19 cellular contexts compared by ENCODE assay signal in the genomic region with DNA sequence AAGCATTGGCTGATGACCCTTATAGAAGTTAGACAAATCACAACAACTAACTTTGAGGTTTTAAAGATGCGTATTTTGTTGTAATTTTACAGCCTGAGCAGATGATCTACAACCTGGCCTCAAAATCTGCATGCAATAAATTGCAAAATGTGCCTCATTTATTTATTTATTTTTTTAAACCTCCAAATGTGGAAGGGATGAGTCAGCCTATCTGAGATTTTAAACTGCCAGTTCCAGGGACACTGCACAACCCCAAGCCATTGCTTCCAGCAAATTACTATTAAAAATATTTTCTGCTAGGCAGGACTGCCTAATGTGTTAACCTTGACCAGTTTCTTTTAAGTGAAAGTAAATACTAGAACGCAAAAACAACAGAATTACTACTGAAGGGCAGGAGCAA.
A peak's percentile ranks its signal among the peaks of the same experiment; 100 is the strongest.
DNase-seq lines count a peak whose midpoint lies in the region; ATAC-seq, FAIRE-seq and TF ChIP-seq lines count a peak whose summit lies in the region.
"Had no signal": no experiment of that assay in that cellular context is flagged by ENCODE, and none has a peak within 500 bp of the region (broad histone marks: within the 10 kb centered on the region; RNA-seq: fewer than 3 reads in every experiment).

No MANE protein-coding gene starts in this region.

- H3K4me1 Mint-ChIP-seq in HFFc6 (ENCODE audit: low read depth), result peaks cover 14% of the 10 kb centered on the region
- no peaks in the 10 kb centered on the region for H3K4me1 Mint-ChIP-seq in activated CD8-positive, alpha-beta memory T cell treated with anti-CD3 and anti-CD28 coated beads, Interleukin-2, amount 10 ng/mL, durations not matched to agents 7 days and 5 days
- H3K4me1 Mint-ChIP-seq: central memory CD8-positive, alpha-beta T cell; immature natural killer cell; neural crest cell; stimulated activated effector memory CD8-positive, alpha-beta T cell treated with anti-CD3 and anti-CD28 coated beads, Interleukin-12 subunit alpha, Interleukin-12 subunit beta, amount 100 ng/mL, for 72 hours had no signal

- no peaks in the 10 kb centered on the region; the same call in 1 of the 2 replicates for H3K27me3 Mint-ChIP-seq in HFFc6 (ENCODE audit: insufficient read depth)
- no peaks in the 10 kb centered on the region for H3K27me3 Mint-ChIP-seq in activated CD8-positive, alpha-beta memory T cell treated with anti-CD3 and anti-CD28 coated beads, Interleukin-2, amount 10 ng/mL, durations not matched to agents 7 days and 5 days
- H3K27me3 Mint-ChIP-seq: activated naive CD8-positive, alpha-beta T cell; central memory CD8-positive, alpha-beta T cell had no signal

- no peak overlapping the region for H3K27ac Mint-ChIP-seq in HFFc6
- H3K27ac Mint-ChIP-seq in activated CD8-positive, alpha-beta memory T cell treated with anti-CD3 and anti-CD28 coated beads, Interleukin-2, amount 10 ng/mL, durations not matched to agents 7 days and 5 days, result no peak overlapping the region
- H3K27ac Mint-ChIP-seq: activated naive CD8-positive, alpha-beta T cell; CD8-positive, alpha-beta T cell; immature natural killer cell; stimulated activated effector memory CD8-positive, alpha-beta T cell treated with anti-CD3 and anti-CD28 coated beads, Interleukin-12 subunit alpha, Interleukin-12 subunit beta, amount 100 ng/mL, for 72 hours; T-helper 2 cell treated with Interferon-gamma antibody and Interleukin-4, amounts not matched to agents 5 μg/mL and 100 μg/mL, for 36 hours had no signal

- no peaks in the 10 kb centered on the region for H3K4me1 ChIP-seq in pancreas

- CTCF ChIA-PET in activated CD8-positive, alpha-beta memory T cell treated with anti-CD3 and anti-CD28 coated beads, Interleukin-2, amount 10 ng/mL, durations not matched to agents 7 days and 5 days (lab: Charles Lee), result no interaction called here

- TF ChIP-seq CTCF in HFFc6 (IDR thresholded peaks at IDR 0.05), result no peak
- TF ChIP-seq CTCF in choroid plexus epithelial cell (conservative IDR thresholded peaks at IDR 0.05; ENCODE audit: low read depth, low read length), result no peak
- TF ChIP-seq CTCF in pancreas (IDR thresholded peaks at IDR 0.05), result no peak

- H3K4me3 ChIP-seq in choroid plexus epithelial cell (ENCODE audit: low read depth, low read length) (no peak overlapping the region), pancreas (no peak overlapping the region)

- no peak overlapping the region for H3K4me3 Mint-ChIP-seq in HFFc6
- no peak overlapping the region for H3K4me3 Mint-ChIP-seq in activated CD8-positive, alpha-beta memory T cell treated with anti-CD3 and anti-CD28 coated beads, Interleukin-2, amount 10 ng/mL, durations not matched to agents 7 days and 5 days
- H3K4me3 Mint-ChIP-seq: activated naive CD8-positive, alpha-beta T cell; CD8-positive, alpha-beta T cell; central memory CD8-positive, alpha-beta T cell; immature natural killer cell; neural crest cell; stimulated activated effector memory CD8-positive, alpha-beta T cell treated with anti-CD3 and anti-CD28 coated beads, Interleukin-12 subunit alpha, Interleukin-12 subunit beta, amount 100 ng/mL, for 72 hours; T-helper 2 cell treated with Interferon-gamma antibody and Interleukin-4, amounts not matched to agents 5 μg/mL and 100 μg/mL, for 36 hours had no signal

- peaks cover 6% of the 10 kb centered on the region; the same call in 1 of the 2 replicates for H3K9me3 Mint-ChIP-seq in HFFc6
- peaks cover 4% of the 10 kb centered on the region for H3K9me3 Mint-ChIP-seq in activated CD8-positive, alpha-beta memory T cell treated with anti-CD3 and anti-CD28 coated beads, Interleukin-2, amount 10 ng/mL, durations not matched to agents 7 days and 5 days (ENCODE audit: low read depth)

- no peaks in the 10 kb centered on the region for H3K9me3 ChIP-seq in pancreas

- ATAC-seq in pancreas, result peak in 3 of 4 donors; percentile 30 to 72 (median 70)
- no peak for ATAC-seq in activated CD8-positive, alpha-beta memory T cell treated with anti-CD3 and anti-CD28 coated beads, Interleukin-2, amount 10 ng/mL, durations not matched to agents 7 days and 5 days
- ATAC-seq: CD8-positive, alpha-beta T cell; stimulated activated effector memory CD8-positive, alpha-beta T cell treated with anti-CD3 and anti-CD28 coated beads, Interleukin-12 subunit alpha, Interleukin-12 subunit beta, amount 100 ng/mL, for 72 hours had no signal

- H3K27ac ChIP-seq in pancreas, result no peak overlapping the region
- H3K27ac ChIP-seq: HL-60 had no signal

- peak; percentile 17 for DNase-seq in DMS153 treated with DMSO at 0.1 percent for 48 hours (lab: John Stamatoyannopoulos, UW; ENCODE audit: unreplicated experiment)
- DNase-seq in HFFc6, result peak; percentile 32
- DNase-seq in choroid plexus epithelial cell (ENCODE audit: low read depth), result peak; percentile 67
- DNase-seq in pancreas, result no peak
- no peak for DNase-seq in stimulated activated naive CD4-positive, alpha-beta T cell treated with Interleukin-2 at 50 U/mL for 16 hours (lab: John Stamatoyannopoulos, UW)
- DNase-seq in NCI-H446 (lab: John Stamatoyannopoulos, UW), result no peak
- no peak for DNase-seq in activated CD8-positive, alpha-beta memory T cell treated with anti-CD3 and anti-CD28 coated beads, Interleukin-2, amount 10 ng/mL, durations not matched to agents 7 days and 5 days
- DNase-seq: CD8-positive, alpha-beta T cell; immature natural killer cell; Karpas-422; mammary epithelial cell; NCI-H2029; Right ventricle myocardium superior had no signal

- no peaks in the 10 kb centered on the region for H3K36me3 ChIP-seq in pancreas

- WGBS in pancreas, 2 donors, result 49 to 54% methylated on average over 2 of the region's 2 CpGs

- intact Hi-C loops in pancreas (cut with DNase I), result no loop called here

- no peaks in the 10 kb centered on the region for H3K36me3 Mint-ChIP-seq in HFFc6 (ENCODE audit: low read depth)
- H3K36me3 Mint-ChIP-seq in activated CD8-positive, alpha-beta memory T cell treated with anti-CD3 and anti-CD28 coated beads, Interleukin-2, amount 10 ng/mL, durations not matched to agents 7 days and 5 days, result no peaks in the 10 kb centered on the region
- H3K36me3 Mint-ChIP-seq: activated naive CD8-positive, alpha-beta T cell; CD8-positive, alpha-beta T cell; stimulated activated effector memory CD8-positive, alpha-beta T cell treated with anti-CD3 and anti-CD28 coated beads, Interleukin-12 subunit alpha, Interleukin-12 subunit beta, amount 100 ng/mL, for 72 hours had no signal

- no peaks in the 10 kb centered on the region for H3K27me3 ChIP-seq in pancreas

- no peak for FAIRE-seq in pancreas (lab: Jason Lieb, UNC)

Comparison
In these comparisons a context has a peak if more than half of its experiments do, and no peak if none do; other contexts are left out.
1. DNase-seq: peak in DMS153 treated with DMSO at 0.1 percent for 48 hours (single experiment), HFFc6 (single experiment) and choroid plexus epithelial cell (single experiment); none in pancreas (0 of 6), stimulated activated naive CD4-positive, alpha-beta T cell treated with Interleukin-2 at 50 U/mL for 16 hours (single experiment), NCI-H446 (0 of 2) and activated CD8-positive, alpha-beta memory T cell treated with anti-CD3 and anti-CD28 coated beads, Interleukin-2, amount 10 ng/mL, durations not matched to agents 7 days and 5 days (single experiment).